ENCODE assay signal across 30 cellular contexts in the genomic region with DNA sequence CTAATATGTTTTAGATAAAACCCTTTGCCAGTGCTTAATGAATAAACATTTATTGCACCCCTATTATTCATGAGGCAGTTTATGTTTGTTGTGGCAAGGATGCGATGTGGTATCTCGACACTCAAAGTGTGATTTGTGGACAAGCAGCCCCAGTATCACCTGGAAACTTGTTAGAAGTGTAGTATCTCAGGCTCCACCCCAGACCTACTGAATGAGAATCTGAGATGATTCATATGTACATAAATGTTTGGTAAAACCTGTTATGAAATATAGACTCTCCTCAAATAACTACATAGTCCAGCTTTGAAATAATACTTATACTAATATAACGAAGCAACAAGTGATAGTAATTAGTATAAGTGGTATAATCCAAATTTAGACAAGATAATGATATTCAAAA.
"Had no signal": no experiment of that assay in that cellular context is flagged by ENCODE, and none has a peak within 500 bp of the region (broad histone marks: within the 10 kb centered on the region; RNA-seq: fewer than 3 reads in every experiment).

No MANE protein-coding gene starts in this region.

- H3K4me3 ChIP-seq: adrenal gland, body of pancreas, coronary artery, dorsolateral prefrontal cortex, esophagus muscularis mucosa, gastroesophageal sphincter, heart right ventricle had no signal

- ATAC-seq: activated CD4-positive, CD25-positive, alpha-beta regulatory T cell treated with anti-CD3 and anti-CD28 coated beads, Interleukin-2, amount 50 U/mL, for 24 hours; activated CD8-positive, alpha-beta memory T cell treated with anti-CD3 and anti-CD28 coated beads, Interleukin-2, amount 10 ng/mL, durations not matched to agents 7 days and 5 days; activated CD8-positive, alpha-beta T cell treated with anti-CD3 and anti-CD28 coated beads, Interleukin-2, amount 10 ng/mL, durations not matched to agents 7 days and 5 days; activated naive CD8-positive, alpha-beta T cell treated with anti-CD3 and anti-CD28 coated beads, Interleukin-2, amount 50 U/mL, for 24 hours; body of pancreas; gastroesophageal sphincter; heart right ventricle; T-helper 17 cell had no signal

- H3K4me1 ChIP-seq: adrenal gland, body of pancreas had no signal

- H3K9me3 ChIP-seq: adrenal gland, body of pancreas, esophagus muscularis mucosa, gastroesophageal sphincter, heart right ventricle had no signal

- H3K36me3 ChIP-seq: adrenal gland, esophagus muscularis mucosa, gastroesophageal sphincter, heart right ventricle, WERI-Rb-1 had no signal

- H3K27ac ChIP-seq: adrenal gland, body of pancreas, coronary artery, dorsolateral prefrontal cortex, esophagus muscularis mucosa, gastroesophageal sphincter, heart right ventricle, WERI-Rb-1 had no signal

- H3K27me3 ChIP-seq: adrenal gland, body of pancreas, dorsolateral prefrontal cortex, esophagus muscularis mucosa, gastroesophageal sphincter, heart right ventricle had no signal

- DNase-seq: activated B cell treated with CpG ODN at 0.5 μM for 24 hours; activated CD4-positive, alpha-beta memory T cell treated with anti-CD3 and anti-CD28 coated beads for 36 hours; activated CD4-positive, alpha-beta T cell treated with anti-CD3 and anti-CD28 coated beads, Interleukin-2, amount 10 ng/mL, durations not matched to agents 24 days and 14 days; activated CD8-positive, alpha-beta memory T cell treated with anti-CD3 and anti-CD28 coated beads, Interleukin-2, amount 10 ng/mL, durations not matched to agents 7 days and 5 days; activated CD8-positive, alpha-beta memory T cell treated with anti-CD3 and anti-CD28 coated beads, Interleukin-2, amount 50 U/mL, for 4 hours; activated CD8-positive, alpha-beta T cell treated with anti-CD3 and anti-CD28 coated beads, Interleukin-2, amount 10 ng/mL, durations not matched to agents 7 days and 5 days; activated effector memory CD4-positive, alpha-beta T cell treated with anti-CD3 and anti-CD28 coated beads, Interleukin-2, amount 50 U/mL, for 16 hours; activated naive CD4-positive, alpha-beta T cell treated with anti-CD3 and anti-CD28 coated beads for 36 hours; activated naive CD8-positive, alpha-beta T cell treated with anti-CD3 and anti-CD28 coated beads for 36 hours; activated naive CD8-positive, alpha-beta T cell treated with anti-CD3 and anti-CD28 coated beads, Interleukin-2, amount 50 U/mL, for 24 hours; activated T-cell treated with anti-CD3 and anti-CD28 coated beads, Interleukin-2, amount 50 U/mL, for 1 hour; activated T-cell treated with anti-CD3 and anti-CD28 coated beads, Interleukin-2, amount 50 U/mL, for 48 hours; adrenal gland; amygdala; aorta; body of pancreas; dorsolateral prefrontal cortex; effector memory CD4-positive, alpha-beta T cell; endodermal cell; erythroblast; foreskin melanocyte; heart right ventricle; T-helper 1 cell; T-helper 17 cell; T1000; WERI-Rb-1 had no signal
